Comparison of ENCODE assay signal across 8 cellular contexts in genomic region chr2:69641887-69642708, GRCh38. TPM values are rescaled to one million over a fixed set of nuclear protein-coding genes. Genes with fewer than 3 reads are reported as not detected.
DNase-seq lines count a peak whose midpoint lies in the region; ATAC-seq and TF ChIP-seq lines count a peak whose summit lies in the region.

No MANE protein-coding gene starts in this region.

- no peaks in the 10 kb centered on the region for H3K27me3 ChIP-seq in left ventricle myocardium inferior (ENCODE audit: low read depth)
- H3K27me3 ChIP-seq in vagina = no peaks in the 10 kb centered on the region

- no peak for TF ChIP-seq CTCF in left ventricle myocardium inferior (IDR thresholded peaks at IDR 0.05; ENCODE audit: borderline replicate concordance)
- no peak for TF ChIP-seq CTCF in mucosa of descending colon (IDR thresholded peaks at IDR 0.05)
- TF ChIP-seq CTCF in vagina (IDR thresholded peaks at IDR 0.05) = no peak

- ATAC-seq in left cardiac atrium (no peak), mucosa of descending colon (no peak)

- intact Hi-C loops in left ventricle myocardium inferior (cut with micrococcal nuclease) (loop anchor here (10.0 kb wide), 2 partner anchors 63 to 77 kb away; no protein-coding TSS in a partner anchor), left cardiac atrium (cut with DNase I) (loop anchor here (5.0 to 10.0 kb wide), 3 partner anchors 40 to 77 kb away; no protein-coding TSS in a partner anchor), mucosa of descending colon (cut with DNase I, micrococcal nuclease) (loop anchor here in 1 of 2 donors (10.0 kb wide), 1 partner anchor 77 kb away; no protein-coding TSS in a partner anchor), vagina (cut with DNase I) (no loop called here)

- TF ChIP-seq POLR2A in vagina (IDR thresholded peaks at IDR 0.05) = no peak

- no peaks in the 10 kb centered on the region for H3K9me3 ChIP-seq in left ventricle myocardium inferior (replicated peaks)
- H3K9me3 ChIP-seq in mucosa of descending colon = no peaks in the 10 kb centered on the region
- H3K9me3 ChIP-seq in vagina = no peaks in the 10 kb centered on the region

- H3K27ac ChIP-seq in left ventricle myocardium inferior (replicated peaks) (peak overlapping the region; percentile 98), vagina (peak overlapping the region; percentile 92)

- H3K36me3 ChIP-seq in left ventricle myocardium inferior (peaks cover 8% of the 10 kb centered on the region), mucosa of descending colon (ENCODE audit: low read depth) (no peaks in the 10 kb centered on the region), vagina (no peaks in the 10 kb centered on the region)

- H3K4me1 ChIP-seq in left ventricle myocardium inferior (peaks cover 82% of the 10 kb centered on the region), mucosa of descending colon (ENCODE audit: low read depth) (peaks cover 17% of the 10 kb centered on the region), vagina (peaks cover 44% of the 10 kb centered on the region)

- DNase-seq in left ventricle myocardium inferior (no peak), left cardiac atrium (no peak), mucosa of descending colon (no peak), vagina (ENCODE audit: extremely low spot score in 2 of 2) (no peak), GOT3 (lab: John Stamatoyannopoulos, UW) (no peak), DMS 273 (lab: John Stamatoyannopoulos, UW; ENCODE audit: unreplicated experiment) (no peak), cerebellum (ENCODE audit: low spot score) (no peak)
- peak; percentile 36 for DNase-seq in central memory CD4-positive, alpha-beta T cell

- H3K4me3 ChIP-seq in left ventricle myocardium inferior (peak overlapping the region; percentile 95), mucosa of descending colon (peak overlapping the region; percentile 89), vagina (peak overlapping the region; percentile 70 to 85)

RNA-seq across cellular contexts. Expression of gene AAK1, which starts 1.4 kb away (rescaled TPM):
- 133 TPM for total RNA-seq in left ventricle myocardium inferior
- 10 to 100 TPM; 44.0 to 64.7 TPM for total RNA-seq in left cardiac atrium
- total RNA-seq in mucosa of descending colon = 10 to 100 TPM; 62.4 to 68.4 (median 66.2) TPM
- total RNA-seq in vagina = 48.6 TPM
- total RNA-seq in cerebellum = 58.2 TPM
